Comparison of ENCODE assay signal across 28 cellular contexts in the genomic region with DNA sequence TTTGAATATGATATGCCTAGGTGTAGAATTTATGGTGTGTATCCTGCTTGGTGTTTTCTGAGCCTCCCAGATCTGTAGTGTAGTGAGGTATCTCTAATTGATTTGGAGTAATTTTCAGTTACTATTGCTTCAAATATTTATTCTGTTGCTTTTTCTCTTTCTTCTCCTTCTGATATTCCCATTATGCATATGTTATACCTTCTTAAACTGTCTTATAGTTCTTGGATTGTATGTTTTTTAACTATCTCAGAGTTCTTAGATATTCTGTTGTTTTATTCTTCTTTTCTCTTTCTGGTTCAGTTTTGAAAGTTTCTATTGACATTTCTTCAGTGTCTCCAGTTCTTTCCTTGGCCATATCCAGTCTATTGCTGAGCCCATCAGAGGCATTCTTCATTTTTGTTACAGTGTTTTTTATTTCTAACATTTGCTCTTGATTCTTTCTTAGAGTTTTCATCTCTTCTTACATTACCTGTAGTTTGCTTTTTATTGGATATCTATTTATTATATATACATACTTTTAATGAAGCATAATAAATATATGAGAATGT.
"Had no signal": no experiment of that assay in that cellular context is flagged by ENCODE, and none has a peak within 500 bp of the region (broad histone marks: within the 10 kb centered on the region; RNA-seq: fewer than 3 reads in every experiment).

No MANE protein-coding gene starts in this region.

- H3K36me3 ChIP-seq: neutrophil, pancreas, prostate gland had no signal

- H3K4me2 ChIP-seq: smooth muscle cell had no signal

- FAIRE-seq: pancreas had no signal

- H3K27ac ChIP-seq: neutrophil, pancreas, prostate gland, skin epidermis, spleen, suprapubic skin, testis, tibial artery, transverse colon, upper lobe of right lung, uterus had no signal

- H3K4me1 ChIP-seq: pancreas, prostate gland, spleen, suprapubic skin, testis, tibial artery, transverse colon, upper lobe of right lung, uterus had no signal

- H3K27me3 ChIP-seq: neutrophil, pancreas, spleen, suprapubic skin, testis, tibial artery, transverse colon, upper lobe of right lung, uterus had no signal

- DNase-seq: naive thymus-derived CD8-positive, alpha-beta T cell; nephron progenitor cell; nucleus accumbens; pancreas; right cardiac atrium; spleen; stimulated activated CD4-positive, alpha-beta T cell treated with anti-CD3 and anti-CD28 coated beads, Interleukin-12 subunit alpha, Interleukin-12 subunit beta, amount 100 ng/mL, for 4 hours; stimulated activated CD4-positive, alpha-beta T cell treated with anti-CD3 and anti-CD28 coated beads, Interleukin-1b, Interleukin-23, amount 100 ng/mL, for 48 hours; stimulated activated CD4-positive, alpha-beta T cell treated with anti-CD3 and anti-CD28 coated beads, Interleukin-4, amount 100 ng/mL, for 1 hour; stimulated activated CD4-positive, alpha-beta T cell treated with anti-CD3 and anti-CD28 coated beads, Interleukin-4, amount 100 ng/mL, for 4 hours; stimulated activated CD8-positive, alpha-beta memory T cell treated with anti-CD3 and anti-CD28 coated beads, Interleukin-4, amount 100 ng/mL, for 48 hours; stimulated activated naive CD4-positive, alpha-beta T cell; stimulated activated naive CD8-positive, alpha-beta T cell treated with anti-CD3 and anti-CD28 coated beads, Interleukin-15, amount 100 ng/mL, for 72 hours; stimulated activated naive CD8-positive, alpha-beta T cell treated with anti-CD3 and anti-CD28 coated beads, Interleukin-15, Interleukin-2, amounts not matched to agents 100 U/mL and 50 U/mL, for 24 hours; substantia nigra; testis; tibial artery; transverse colon; upper lobe of right lung; uterus had no signal

- H3K9me3 ChIP-seq: neutrophil, pancreas, prostate gland, testis had no signal

- H3K4me3 ChIP-seq: pancreas, prostate gland, skin epidermis, smooth muscle cell, spleen, suprapubic skin, testis, tibial artery, transverse colon, upper lobe of right lung, uterus had no signal

- ATAC-seq: naive thymus-derived CD8-positive, alpha-beta T cell; natural killer cell treated with Interleukin-12 subunit alpha and Interleukin-12 subunit beta and Interleukin-15 and Interleukin-18, amount 100 ng/mL, for 72 hours; pancreas; right cardiac atrium; sciatic nerve; stimulated activated memory B cell treated with anti-CD40 and anti-IgM and Interleukin-4, amounts not matched to agents 10 μg/mL and 1 μg/mL and 100 μg/mL, for 72 hours; stimulated activated naive CD8-positive, alpha-beta T cell treated with anti-CD3 and anti-CD28 coated beads, Interleukin-15, amount 100 ng/mL, for 72 hours; stimulated activated naive CD8-positive, alpha-beta T cell treated with anti-CD3 and anti-CD28 coated beads, Interleukin-15, Interleukin-2, amounts not matched to agents 100 U/mL and 50 U/mL, for 24 hours; upper lobe of right lung had no signal
